ENCODE assay signal across 22 cellular contexts in the genomic region with DNA sequence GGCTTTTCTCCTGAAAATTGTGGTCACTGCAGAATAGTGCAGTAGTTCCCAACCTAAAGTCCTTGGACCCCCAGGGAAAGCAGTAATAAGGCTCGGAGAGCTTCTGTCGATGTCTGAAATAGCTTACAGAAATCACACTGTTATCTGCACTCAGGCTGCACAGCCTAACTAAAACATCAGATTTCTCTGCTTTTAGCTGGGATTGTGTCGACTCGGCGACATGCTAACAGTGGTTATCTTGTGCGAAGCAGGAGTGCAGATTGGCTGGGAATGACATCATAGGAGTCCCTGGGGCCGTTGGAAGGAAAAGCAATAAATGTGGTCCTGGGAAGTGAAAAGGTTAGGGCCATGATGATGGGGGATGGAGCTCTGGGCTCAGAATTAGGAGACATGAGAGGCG.
DNase-seq lines count a peak whose midpoint lies in the region; FAIRE-seq and TF ChIP-seq lines count a peak whose summit lies in the region.
"Had no signal": no experiment of that assay in that cellular context is flagged by ENCODE, and none has a peak within 500 bp of the region (broad histone marks: within the 10 kb centered on the region; RNA-seq: fewer than 3 reads in every experiment).

No MANE protein-coding gene starts in this region.

- H3K56ac ChIP-seq in mesendoderm (ENCODE audit: low read length), result no peak overlapping the region

- no peaks in the 10 kb centered on the region for H3K9me3 ChIP-seq in astrocyte (ENCODE audit: insufficient read depth, low read depth, low read length)
- no peaks in the 10 kb centered on the region for H3K9me3 ChIP-seq in spleen
- H3K9me3 ChIP-seq: BLaER1 had no signal

- POLR2A ChIA-PET in HEK293T (lab: Yijun Ruan, JAX), result interaction anchor here (1.1 kb wide), 1 partner anchor 64 kb away, joined by 3 read pairs; no protein-coding TSS in a partner anchor

- no CpG with 5 or more reads among the region's 8 CpGs for WGBS in mesendoderm (ENCODE audit: extremely low coverage, insufficient coverage, low lambda C conversion rate)
- WGBS in spleen, 5 donors, result 62 to 73% (median 69%) methylated on average over 8 of the region's 8 CpGs

- no peaks in the 10 kb centered on the region for H3K36me3 Mint-ChIP-seq in astrocyte (ENCODE audit: low read depth, unreplicated experiment)
- H3K36me3 Mint-ChIP-seq: CD14-positive monocyte; CD4-positive, alpha-beta memory T cell had no signal

- H4K5ac ChIP-seq in mesendoderm (ENCODE audit: low read length), result no peak overlapping the region

- H4K20me1 ChIP-seq in astrocyte (ENCODE audit: insufficient read depth, low read length), result no peaks in the 10 kb centered on the region
- H4K20me1 ChIP-seq: BLaER1 had no signal

- no peak overlapping the region for H3K4me3 ChIP-seq in astrocyte (ENCODE audit: insufficient read depth, low read depth, low read length)
- H3K4me3 ChIP-seq in mesendoderm (ENCODE audit: low read length), result no peak overlapping the region
- H3K4me3 ChIP-seq in spleen, result no peak overlapping the region
- H3K4me3 ChIP-seq: BLaER1, GM12878, K562 had no signal

- no peak overlapping the region for H2BK5ac ChIP-seq in mesendoderm (ENCODE audit: low read length)

- no peak overlapping the region for H3K4ac ChIP-seq in mesendoderm (ENCODE audit: low read depth, low read length)

- CTCF ChIA-PET in HEK293T (lab: Yijun Ruan, JAX), result interaction anchor here (1.1 kb wide), 1 partner anchor 15 kb away, joined by 3 read pairs; no protein-coding TSS in a partner anchor

- H3K4me3 Mint-ChIP-seq in astrocyte (ENCODE audit: unreplicated experiment), result no peak overlapping the region
- H3K4me3 Mint-ChIP-seq: CD14-positive monocyte; CD4-positive, alpha-beta memory T cell; H9 had no signal

- H3K27ac Mint-ChIP-seq in astrocyte (ENCODE audit: unreplicated experiment), result peak overlapping the region; percentile 14
- H3K27ac Mint-ChIP-seq: CD14-positive monocyte; CD4-positive, alpha-beta memory T cell; H9 had no signal

- H2AK5ac ChIP-seq in mesendoderm (ENCODE audit: low read length), result no peak overlapping the region

- no peaks in the 10 kb centered on the region for H3K4me1 Mint-ChIP-seq in astrocyte (ENCODE audit: low read depth, unreplicated experiment)
- H3K4me1 Mint-ChIP-seq: CD14-positive monocyte; CD4-positive, alpha-beta memory T cell had no signal

- H3K18ac ChIP-seq in mesendoderm (ENCODE audit: low read length), result no peak overlapping the region

- H3K27ac ChIP-seq in astrocyte (ENCODE audit: low read depth, low read length), result no peak overlapping the region
- H3K27ac ChIP-seq in mesendoderm (ENCODE audit: low read depth, low read length), result no peak overlapping the region
- H3K27ac ChIP-seq in spleen, result no peak overlapping the region
- H3K27ac ChIP-seq: BLaER1, HL-60 had no signal

- no peak overlapping the region for H4K8ac ChIP-seq in mesendoderm (ENCODE audit: low read depth, low read length)

- no peaks in the 10 kb centered on the region for H3K79me2 ChIP-seq in astrocyte (ENCODE audit: insufficient read depth, low read length)
- H3K79me2 ChIP-seq in mesendoderm (ENCODE audit: control insufficient read depth, insufficient read depth, low read length), result no peaks in the 10 kb centered on the region

- no peaks in the 10 kb centered on the region for H3K79me1 ChIP-seq in mesendoderm (ENCODE audit: low read length)

- no peak overlapping the region for H2BK15ac ChIP-seq in mesendoderm (replicated peaks; ENCODE audit: low read depth)

- peak; percentile 51 for DNase-seq in HEK293T (ENCODE audit: extremely low spot score)
- DNase-seq in astrocyte (ENCODE audit: low read depth), result no peak
- peak; percentile 21 for DNase-seq in mesendoderm
- peak; percentile 1 for DNase-seq in spleen
- DNase-seq in stimulated activated naive CD4-positive, alpha-beta T cell treated with Interleukin-2 at 50 U/mL for 16 hours (lab: John Stamatoyannopoulos, UW), result no peak
- no peak for DNase-seq in activated CD4-positive, alpha-beta T cell treated with anti-CD3 and anti-CD28 coated beads, Interleukin-2, amount 50 U/mL, for 1 hour
- DNase-seq in AML-193 (lab: John Stamatoyannopoulos, UW), result no peak
- DNase-seq: ACHN; CD4-positive, alpha-beta memory T cell; DMS153; DMS79 treated with DMSO at 0.1 percent for 48 hours; GF-D8; H9; IMR-90 had no signal

- H3K36me3 ChIP-seq in astrocyte (ENCODE audit: insufficient read depth, low read length), result no peaks in the 10 kb centered on the region
- H3K36me3 ChIP-seq in mesendoderm (ENCODE audit: control insufficient read depth, insufficient read depth, low read length), result no peaks in the 10 kb centered on the region
- no peaks in the 10 kb centered on the region for H3K36me3 ChIP-seq in spleen
- H3K36me3 ChIP-seq: BLaER1 had no signal

- H2BK120ac ChIP-seq in mesendoderm (ENCODE audit: low read depth, low read length), result no peak overlapping the region

- H3K27me3 ChIP-seq in astrocyte (ENCODE audit: insufficient read depth, low read length), result peaks cover 30% of the 10 kb centered on the region
- H3K27me3 ChIP-seq in mesendoderm (ENCODE audit: insufficient read depth, low read length, poor library complexity), result no peaks in the 10 kb centered on the region
- H3K27me3 ChIP-seq in spleen (replicated peaks in 1 of 7), result peaks cover 0 to 65% (median 0%) of the 10 kb centered on the region in 7 donors
- H3K27me3 ChIP-seq: BLaER1 had no signal

- H3K9me3 Mint-ChIP-seq in astrocyte (ENCODE audit: unreplicated experiment), result peaks cover 4% of the 10 kb centered on the region
- H3K9me3 Mint-ChIP-seq: CD14-positive monocyte; CD4-positive, alpha-beta memory T cell; H9 had no signal

- H3K4me1 ChIP-seq in astrocyte (ENCODE audit: insufficient read depth, low read length), result no peaks in the 10 kb centered on the region
- no peaks in the 10 kb centered on the region for H3K4me1 ChIP-seq in mesendoderm (ENCODE audit: control insufficient read depth, low read depth, low read length)
- H3K4me1 ChIP-seq in spleen, result no peaks in the 10 kb centered on the region
- H3K4me1 ChIP-seq: BLaER1 had no signal

- H3K9ac ChIP-seq in astrocyte (ENCODE audit: low read length) (no peak overlapping the region), mesendoderm (ENCODE audit: low read length) (no peak overlapping the region)
- H3K9ac ChIP-seq: BLaER1 had no signal

- H2AFZ ChIP-seq in astrocyte (ENCODE audit: low read depth, low read length), result no peak overlapping the region

- peaks cover 19% of the 10 kb centered on the region for H3K27me3 Mint-ChIP-seq in astrocyte (ENCODE audit: low read depth, unreplicated experiment)

- no peak overlapping the region for H3K4me2 ChIP-seq in astrocyte (ENCODE audit: low read length)
- no peak overlapping the region for H3K4me2 ChIP-seq in mesendoderm (ENCODE audit: low read length)
- H3K4me2 ChIP-seq: BLaER1 had no signal

- TF ChIP-seq CTCF in astrocyte (IDR thresholded peaks at IDR 0.05; ENCODE audit: insufficient read depth, low read depth, low read length) (no peak), spleen (IDR thresholded peaks at IDR 0.05 in 8 of 11, conservative IDR thresholded peaks at IDR 0.05 in 3 of 11) (no peak)

- TF ChIP-seq POLR2A in spleen (IDR thresholded peaks at IDR 0.05), result no peak

- intact Hi-C loops in spleen (cut with DNase I; ENCODE audit: low total_unique reads), result no loop called here

- FAIRE-seq in astrocyte (lab: Jason Lieb, UNC), result no peak
- FAIRE-seq: A204.1, GM12878, GM19239, H1, K562 had no signal

- no peak overlapping the region for H3K23ac ChIP-seq in mesendoderm (ENCODE audit: low read length)

TF ChIP-seq in HEK293T, 16 proteins besides CTCF, POLR2A, EP300 and RAD21:
- TF ChIP-seq SUZ12 (IDR thresholded peaks at IDR 0.05), result no peak
- TF ChIP-seq ARNT (IDR thresholded peaks at IDR 0.05), result no peak
- no peak for TF ChIP-seq FOXK2 (IDR thresholded peaks at IDR 0.05)
- no peak for TF ChIP-seq TARDBP (IDR thresholded peaks at IDR 0.05)
- no peak for TF ChIP-seq FOXA1 (IDR thresholded peaks at IDR 0.05)
- TF ChIP-seq SP1 (IDR thresholded peaks at IDR 0.05), result no peak
- TF ChIP-seq HDGF (IDR thresholded peaks at IDR 0.05; ENCODE audit: borderline replicate concordance), result no peak
- no peak for TF ChIP-seq BHLHE40 (IDR thresholded peaks at IDR 0.05; ENCODE audit: borderline replicate concordance)
- TF ChIP-seq CTBP1 (IDR thresholded peaks at IDR 0.05; ENCODE audit: borderline replicate concordance), result no peak
- TF ChIP-seq FOXM1 (IDR thresholded peaks at IDR 0.05; ENCODE audit: borderline replicate concordance), result no peak
- no peak for TF ChIP-seq NFRKB (IDR thresholded peaks at IDR 0.05)
- no peak for TF ChIP-seq L3MBTL2 (conservative IDR thresholded peaks at IDR 0.05)
- TF ChIP-seq ZNF384 (IDR thresholded peaks at IDR 0.05), result no peak
- TF ChIP-seq, protein P1, sequence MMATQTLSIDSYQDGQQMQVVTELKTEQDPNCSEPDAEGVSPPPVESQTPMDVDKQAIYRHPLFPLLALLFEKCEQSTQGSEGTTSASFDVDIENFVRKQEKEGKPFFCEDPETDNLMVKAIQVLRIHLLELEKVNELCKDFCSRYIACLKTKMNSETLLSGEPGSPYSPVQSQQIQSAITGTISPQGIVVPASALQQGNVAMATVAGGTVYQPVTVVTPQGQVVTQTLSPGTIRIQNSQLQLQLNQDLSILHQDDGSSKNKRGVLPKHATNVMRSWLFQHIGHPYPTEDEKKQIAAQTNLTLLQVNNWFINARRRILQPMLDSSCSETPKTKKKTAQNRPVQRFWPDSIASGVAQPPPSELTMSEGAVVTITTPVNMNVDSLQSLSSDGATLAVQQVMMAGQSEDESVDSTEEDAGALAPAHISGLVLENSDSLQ (IDR thresholded peaks at IDR 0.05), result no peak
- TF ChIP-seq LEF1 (IDR thresholded peaks at IDR 0.05; ENCODE audit: borderline replicate concordance), result no peak
- TF ChIP-seq ELF4 (IDR thresholded peaks at IDR 0.05), result no peak

Comparison
In these comparisons a context has a peak if more than half of its experiments do, and no peak if none do; other contexts are left out.
1. DNase-seq: peak in HEK293T (single experiment), mesendoderm (single experiment) and spleen (single experiment); none in astrocyte (single experiment), stimulated activated naive CD4-positive, alpha-beta T cell treated with Interleukin-2 at 50 U/mL for 16 hours (single experiment), activated CD4-positive, alpha-beta T cell treated with anti-CD3 and anti-CD28 coated beads, Interleukin-2, amount 50 U/mL, for 1 hour (single experiment) and AML-193 (0 of 2).